In the genomic region with DNA sequence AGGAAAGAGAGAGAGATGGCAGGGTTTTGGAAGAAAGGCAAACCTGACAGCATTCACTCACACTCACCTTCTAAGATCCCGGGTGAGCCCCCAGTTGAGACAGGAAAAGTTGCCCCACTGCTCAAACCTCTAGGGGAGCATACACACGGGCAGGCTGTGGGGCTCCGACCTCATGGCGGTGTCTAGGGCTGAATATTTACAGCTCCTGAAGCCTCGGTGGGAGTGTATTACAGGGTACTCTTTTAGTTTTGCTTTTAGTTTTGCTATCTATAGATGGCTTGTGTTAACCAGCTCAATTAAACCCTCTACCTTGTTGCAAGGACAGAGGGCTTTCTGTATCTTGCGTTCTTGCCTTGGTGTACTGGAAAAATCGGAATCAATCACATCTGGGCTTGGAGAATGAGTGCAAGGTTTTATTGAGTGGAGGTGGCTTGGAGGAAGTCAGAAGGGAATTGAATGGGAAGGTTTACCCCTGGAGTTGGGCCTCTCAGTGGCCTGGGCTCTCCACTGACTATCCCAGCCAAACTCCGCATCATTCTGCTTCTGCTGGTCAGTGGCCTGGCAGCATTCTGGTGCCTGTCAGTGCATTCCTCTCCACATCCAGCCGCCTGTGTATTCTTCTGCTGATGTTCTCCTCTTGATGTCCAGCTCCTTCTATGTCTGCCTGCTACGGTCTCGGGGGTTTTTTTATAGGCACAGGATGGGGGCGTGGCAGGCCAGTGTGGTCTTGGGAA, we compare ENCODE assay signal across 13 cellular contexts. TPM values are rescaled to one million over a fixed set of nuclear protein-coding genes. Genes with fewer than 3 reads are reported as not detected.
DNase-seq lines count a peak whose midpoint lies in the region; ATAC-seq, FAIRE-seq and TF ChIP-seq lines count a peak whose summit lies in the region.
"Had no signal": no experiment of that assay in that cellular context is flagged by ENCODE, and none has a peak within 500 bp of the region (broad histone marks: within the 10 kb centered on the region; RNA-seq: fewer than 3 reads in every experiment).

No MANE protein-coding gene starts in this region.

- intact Hi-C loops in pancreas (cut with DNase I), result no loop called here

- H3K27me3 ChIP-seq in hepatocyte (no peaks in the 10 kb centered on the region), pancreas (no peaks in the 10 kb centered on the region)

- POLR2A ChIA-PET in activated CD8-positive, alpha-beta T cell treated with anti-CD3 and anti-CD28 coated beads, Interleukin-2, amount 10 ng/mL, durations not matched to agents 7 days and 5 days (lab: Charles Lee), result interaction anchor here (1.4 kb wide), 1 partner anchor 10 kb away, joined by 4 read pairs; a partner anchor contains a TSS

- H3K27ac Mint-ChIP-seq in activated CD8-positive, alpha-beta T cell treated with anti-CD3 and anti-CD28 coated beads, Interleukin-2, amount 10 ng/mL, durations not matched to agents 7 days and 5 days, result no peak overlapping the region
- H3K27ac Mint-ChIP-seq: activated T-cell treated with anti-CD3 and anti-CD28 coated beads, Interleukin-2, amount 50 U/mL, for 24 hours; CD8-positive, alpha-beta T cell had no signal

- no peaks in the 10 kb centered on the region for H3K27me3 Mint-ChIP-seq in activated CD8-positive, alpha-beta T cell treated with anti-CD3 and anti-CD28 coated beads, Interleukin-2, amount 10 ng/mL, durations not matched to agents 7 days and 5 days (ENCODE audit: low read depth)
- H3K27me3 Mint-ChIP-seq: activated T-cell treated with anti-CD3 and anti-CD28 coated beads, Interleukin-2, amount 50 U/mL, for 24 hours had no signal

- DNase-seq in activated CD8-positive, alpha-beta T cell treated with anti-CD3 and anti-CD28 coated beads, Interleukin-2, amount 10 ng/mL, durations not matched to agents 7 days and 5 days, result no peak
- no peak for DNase-seq in NCI-H69 (lab: John Stamatoyannopoulos, UW)
- no peak for DNase-seq in hepatocyte (ENCODE audit: low spot score)
- DNase-seq in pancreas, result no peak
- no peak for DNase-seq in NCI-H510A (lab: John Stamatoyannopoulos, UW)
- DNase-seq: activated T-cell treated with anti-CD3 and anti-CD28 coated beads, Interleukin-2, amount 50 U/mL, for 24 hours; CD8-positive, alpha-beta T cell; NCI-H1105 treated with DMSO at 0.1 percent for 48 hours; T1000 had no signal

- H3K36me3 Mint-ChIP-seq in activated CD8-positive, alpha-beta T cell treated with anti-CD3 and anti-CD28 coated beads, Interleukin-2, amount 10 ng/mL, durations not matched to agents 7 days and 5 days (ENCODE audit: low read depth), result peaks cover 3% of the 10 kb centered on the region
- H3K36me3 Mint-ChIP-seq: CD8-positive, alpha-beta T cell had no signal

- H2AFZ ChIP-seq in hepatocyte, result no peak overlapping the region

- no peak overlapping the region for H3K4me3 ChIP-seq in hepatocyte
- no peak overlapping the region for H3K4me3 ChIP-seq in pancreas

- H3K9me3 ChIP-seq in hepatocyte (ENCODE audit: low read depth) (no peaks in the 10 kb centered on the region), pancreas (no peaks in the 10 kb centered on the region)

- H3K36me3 ChIP-seq in hepatocyte (replicated peaks; ENCODE audit: insufficient read depth, low read depth), result no peaks in the 10 kb centered on the region
- H3K36me3 ChIP-seq in pancreas, result no peaks in the 10 kb centered on the region

- CTCF ChIA-PET in activated CD8-positive, alpha-beta T cell treated with anti-CD3 and anti-CD28 coated beads, Interleukin-2, amount 10 ng/mL, durations not matched to agents 7 days and 5 days (lab: Charles Lee), result interaction anchor here (1.4 to 1.7 kb wide), 3 partner anchors 10 to 108 kb away, joined by 4 to 6 read pairs (median 5); a partner anchor contains a TSS

- H3K27ac ChIP-seq in hepatocyte, result no peak overlapping the region
- H3K27ac ChIP-seq in pancreas, result no peak overlapping the region
- H3K27ac ChIP-seq: epithelial cell of prostate had no signal

- 91% methylated on average over 12 of the region's 12 CpGs for whole genome bisulfite sequencing in hepatocyte (ENCODE audit: low lambda C conversion rate, missing lambda C conversion rate)
- 94% methylated on average over 12 of the region's 12 CpGs for WGBS in pancreas, 2 donors

- no peaks in the 10 kb centered on the region for H3K9me3 Mint-ChIP-seq in activated CD8-positive, alpha-beta T cell treated with anti-CD3 and anti-CD28 coated beads, Interleukin-2, amount 10 ng/mL, durations not matched to agents 7 days and 5 days (ENCODE audit: insufficient read depth)
- H3K9me3 Mint-ChIP-seq: activated T-cell treated with anti-CD3 and anti-CD28 coated beads, Interleukin-2, amount 50 U/mL, for 24 hours; CD8-positive, alpha-beta T cell had no signal

- no peaks in the 10 kb centered on the region for H3K79me2 ChIP-seq in hepatocyte

- H3K4me1 ChIP-seq in hepatocyte (ENCODE audit: insufficient read depth) (no peaks in the 10 kb centered on the region), pancreas (no peaks in the 10 kb centered on the region)

- peaks cover 11% of the 10 kb centered on the region for H3K4me1 Mint-ChIP-seq in activated CD8-positive, alpha-beta T cell treated with anti-CD3 and anti-CD28 coated beads, Interleukin-2, amount 10 ng/mL, durations not matched to agents 7 days and 5 days (ENCODE audit: low read depth)

- no peaks in the 10 kb centered on the region for H4K20me1 ChIP-seq in hepatocyte (ENCODE audit: insufficient read depth, poor library complexity, severe bottlenecking)

- no peaks in the 10 kb centered on the region for H3K9me2 ChIP-seq in hepatocyte (replicated peaks; ENCODE audit: insufficient read depth)

- no peak for FAIRE-seq in pancreas (lab: Jason Lieb, UNC)

- no peak for TF ChIP-seq CTCF in hepatocyte (IDR thresholded peaks at IDR 0.05; ENCODE audit: poor library complexity)
- TF ChIP-seq CTCF in pancreas (IDR thresholded peaks at IDR 0.05), result no peak

- no peak overlapping the region for H3K4me2 ChIP-seq in hepatocyte

- ATAC-seq in GM18517 (IDR thresholded peaks at IDR 0.05; ENCODE audit: unreplicated experiment) (peak; percentile 72), GM21381 (IDR thresholded peaks at IDR 0.05; ENCODE audit: unreplicated experiment) (peak; percentile 87), HG03025 (IDR thresholded peaks at IDR 0.05; ENCODE audit: low FRiP score, unreplicated experiment) (peak; percentile 95), pancreas (no peak)
- ATAC-seq in activated CD8-positive, alpha-beta T cell treated with anti-CD3 and anti-CD28 coated beads, Interleukin-2, amount 10 ng/mL, durations not matched to agents 7 days and 5 days, result peak; percentile 63
- ATAC-seq: CD8-positive, alpha-beta T cell had no signal

- no peak overlapping the region for H3K4me3 Mint-ChIP-seq in activated CD8-positive, alpha-beta T cell treated with anti-CD3 and anti-CD28 coated beads, Interleukin-2, amount 10 ng/mL, durations not matched to agents 7 days and 5 days
- H3K4me3 Mint-ChIP-seq: activated T-cell treated with anti-CD3 and anti-CD28 coated beads, Interleukin-2, amount 50 U/mL, for 24 hours; CD8-positive, alpha-beta T cell had no signal

RNA-seq across cellular contexts. Expression of a gene that starts 10.1 kb away (rescaled TPM):
- total RNA-seq in activated CD8-positive, alpha-beta T cell treated with anti-CD3 and anti-CD28 coated beads, Interleukin-2, amount 10 ng/mL, durations not matched to agents 7 days and 5 days, result 10 to 100 TPM; 37.3 to 37.6 TPM
- total RNA-seq in hepatocyte (6.2 and 10.1 TPM in 2 replicates), pancreas (10 to 100 TPM in 2 of 6 donors, 1 to 10 TPM in 4; 5.7 to 19.5 (median 7.6) TPM)
- polyA plus RNA-seq in hepatocyte (1.7 and 7.1 TPM in 2 replicates), pancreas (1 to 10 TPM; 6.2 to 8.5 TPM)

RNA-seq across cellular contexts. Expression of a gene that starts 15.3 kb away (rescaled TPM):
- 10 to 100 TPM; 13.1 to 13.7 TPM for total RNA-seq in activated CD8-positive, alpha-beta T cell treated with anti-CD3 and anti-CD28 coated beads, Interleukin-2, amount 10 ng/mL, durations not matched to agents 7 days and 5 days
- 33.2 and 43.2 TPM in 2 replicates for total RNA-seq in hepatocyte
- 29.2 and 30.3 TPM in 2 replicates for polyA plus RNA-seq in hepatocyte
- total RNA-seq in pancreas, result 10 to 100 TPM; 13.5 to 27.0 (median 16.1) TPM
- 10 to 100 TPM; 11.3 to 18.1 TPM for polyA plus RNA-seq in pancreas

Comparison
In these comparisons a context has a peak if more than half of its experiments do, and no peak if none do; other contexts are left out.
1. ATAC-seq: peak in GM18517 (single experiment), GM21381 (single experiment), HG03025 (single experiment) and activated CD8-positive, alpha-beta T cell treated with anti-CD3 and anti-CD28 coated beads, Interleukin-2, amount 10 ng/mL, durations not matched to agents 7 days and 5 days (single experiment); none in pancreas (0 of 4).